In the genomic region with DNA sequence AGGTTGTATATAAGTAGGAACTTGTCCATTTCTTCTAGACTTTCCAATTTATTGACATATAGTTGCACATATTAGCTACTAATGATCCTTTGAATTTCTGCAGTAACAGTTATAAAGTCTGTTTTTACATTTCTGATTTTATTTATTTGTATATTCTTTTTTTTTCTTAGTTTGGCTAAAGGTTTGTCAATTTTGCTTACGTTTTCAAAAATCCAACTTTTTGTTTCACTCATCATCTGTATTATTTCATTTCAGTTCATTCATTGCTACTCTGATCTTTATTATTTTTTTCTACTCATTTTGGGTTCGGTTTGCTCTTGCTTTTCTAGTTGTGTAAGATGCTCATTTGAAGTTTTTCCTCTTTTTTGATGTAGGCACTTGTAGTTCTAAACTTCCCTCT, we compare ENCODE assay signal across 7 cellular contexts.
"Had no signal": no experiment of that assay in that cellular context is flagged by ENCODE, and none has a peak within 500 bp of the region (broad histone marks: within the 10 kb centered on the region; RNA-seq: fewer than 3 reads in every experiment).

No MANE protein-coding gene starts in this region.

- H3K4me3 ChIP-seq: GM12878 had no signal

- ATAC-seq: GM12878 had no signal

- DNase-seq: GDM1, GF-D8 had no signal

- FAIRE-seq: GM12878, GM12891, GM12892, GM18507, GM19239 had no signal
